ENCODE assay signal across 2 cellular contexts in the genomic region with DNA sequence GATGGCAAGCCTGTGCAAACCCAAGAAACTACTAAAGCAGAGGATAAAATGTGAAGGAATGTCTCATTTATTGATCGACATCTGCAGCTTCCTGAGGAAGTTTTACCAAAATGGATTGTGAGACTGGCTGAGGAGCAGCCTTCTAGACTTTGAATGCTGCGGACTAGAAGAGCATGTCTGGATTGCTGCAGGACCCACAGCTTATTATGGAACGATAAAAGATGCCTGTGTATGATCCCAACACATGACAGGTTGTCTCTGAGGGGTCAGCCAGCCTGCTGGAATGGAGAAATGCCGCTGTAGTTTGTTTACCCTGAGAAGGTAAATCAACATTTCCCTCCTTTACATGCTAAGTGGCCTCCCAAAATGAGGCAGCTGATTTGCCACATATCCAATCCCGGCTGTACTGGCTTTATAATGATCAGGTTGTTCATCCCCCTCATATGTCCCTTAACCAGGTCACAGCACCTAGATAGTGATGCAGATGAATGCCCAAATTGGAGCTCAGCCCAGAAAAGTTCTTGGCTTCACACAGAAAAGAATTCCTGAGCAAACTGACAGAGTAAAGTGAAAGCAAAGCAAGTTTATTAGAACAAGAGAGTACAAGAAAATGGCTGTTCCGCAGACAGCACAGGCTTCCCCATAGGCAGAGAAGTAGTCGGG.
TF ChIP-seq lines count a peak whose summit lies in the region.

No MANE protein-coding gene starts in this region.

TF ChIP-seq in H1, 55 proteins besides CTCF, POLR2A, EP300 and RAD21:
- TF ChIP-seq RXRA (IDR thresholded peaks at IDR 0.05; ENCODE audit: insufficient read depth, low read depth, low read length) (no peak), TAF1 (IDR thresholded peaks at IDR 0.05; ENCODE audit: low read depth, low read length) (no peak), NANOG (IDR thresholded peaks at IDR 0.05; ENCODE audit: insufficient read depth, low read depth, low read length, poor library complexity, severe bottlenecking) (no peak), SP4 (IDR thresholded peaks at IDR 0.05; ENCODE audit: low read length) (no peak), SIN3A (conservative IDR thresholded peaks at IDR 0.05 in 1 of 2, IDR thresholded peaks at IDR 0.05 in 1 of 2; ENCODE audit: low read depth in 1 of 2, low read length in 2 of 2) (no peak), SP2 (IDR thresholded peaks at IDR 0.05; ENCODE audit: low read length) (no peak), CHD1 (IDR thresholded peaks at IDR 0.05; ENCODE audit: low read depth, low read length) (no peak)

TF ChIP-seq in liver, 16 proteins besides CTCF, POLR2A, EP300 and RAD21:
- TF ChIP-seq RXRA (IDR thresholded peaks at IDR 0.05) (peak in 1 of 2 donors; percentile 48), YY1 (IDR thresholded peaks at IDR 0.05) (peak; percentile 93), SP1 (IDR thresholded peaks at IDR 0.05) (peak; percentile 59), HNF4A (conservative IDR thresholded peaks at IDR 0.05) (peak; percentile 15 to 32), GABPA (IDR thresholded peaks at IDR 0.05 in 1 of 2, conservative IDR thresholded peaks at IDR 0.05 in 1 of 2) (no peak), TAF1 (conservative IDR thresholded peaks at IDR 0.05) (no peak)
- TF ChIP-seq, protein P1, sequence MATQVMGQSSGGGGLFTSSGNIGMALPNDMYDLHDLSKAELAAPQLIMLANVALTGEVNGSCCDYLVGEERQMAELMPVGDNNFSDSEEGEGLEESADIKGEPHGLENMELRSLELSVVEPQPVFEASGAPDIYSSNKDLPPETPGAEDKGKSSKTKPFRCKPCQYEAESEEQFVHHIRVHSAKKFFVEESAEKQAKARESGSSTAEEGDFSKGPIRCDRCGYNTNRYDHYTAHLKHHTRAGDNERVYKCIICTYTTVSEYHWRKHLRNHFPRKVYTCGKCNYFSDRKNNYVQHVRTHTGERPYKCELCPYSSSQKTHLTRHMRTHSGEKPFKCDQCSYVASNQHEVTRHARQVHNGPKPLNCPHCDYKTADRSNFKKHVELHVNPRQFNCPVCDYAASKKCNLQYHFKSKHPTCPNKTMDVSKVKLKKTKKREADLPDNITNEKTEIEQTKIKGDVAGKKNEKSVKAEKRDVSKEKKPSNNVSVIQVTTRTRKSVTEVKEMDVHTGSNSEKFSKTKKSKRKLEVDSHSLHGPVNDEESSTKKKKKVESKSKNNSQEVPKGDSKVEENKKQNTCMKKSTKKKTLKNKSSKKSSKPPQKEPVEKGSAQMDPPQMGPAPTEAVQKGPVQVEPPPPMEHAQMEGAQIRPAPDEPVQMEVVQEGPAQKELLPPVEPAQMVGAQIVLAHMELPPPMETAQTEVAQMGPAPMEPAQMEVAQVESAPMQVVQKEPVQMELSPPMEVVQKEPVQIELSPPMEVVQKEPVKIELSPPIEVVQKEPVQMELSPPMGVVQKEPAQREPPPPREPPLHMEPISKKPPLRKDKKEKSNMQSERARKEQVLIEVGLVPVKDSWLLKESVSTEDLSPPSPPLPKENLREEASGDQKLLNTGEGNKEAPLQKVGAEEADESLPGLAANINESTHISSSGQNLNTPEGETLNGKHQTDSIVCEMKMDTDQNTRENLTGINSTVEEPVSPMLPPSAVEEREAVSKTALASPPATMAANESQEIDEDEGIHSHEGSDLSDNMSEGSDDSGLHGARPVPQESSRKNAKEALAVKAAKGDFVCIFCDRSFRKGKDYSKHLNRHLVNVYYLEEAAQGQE (IDR thresholded peaks at IDR 0.05) = no peak
- TF ChIP-seq, protein P2, sequence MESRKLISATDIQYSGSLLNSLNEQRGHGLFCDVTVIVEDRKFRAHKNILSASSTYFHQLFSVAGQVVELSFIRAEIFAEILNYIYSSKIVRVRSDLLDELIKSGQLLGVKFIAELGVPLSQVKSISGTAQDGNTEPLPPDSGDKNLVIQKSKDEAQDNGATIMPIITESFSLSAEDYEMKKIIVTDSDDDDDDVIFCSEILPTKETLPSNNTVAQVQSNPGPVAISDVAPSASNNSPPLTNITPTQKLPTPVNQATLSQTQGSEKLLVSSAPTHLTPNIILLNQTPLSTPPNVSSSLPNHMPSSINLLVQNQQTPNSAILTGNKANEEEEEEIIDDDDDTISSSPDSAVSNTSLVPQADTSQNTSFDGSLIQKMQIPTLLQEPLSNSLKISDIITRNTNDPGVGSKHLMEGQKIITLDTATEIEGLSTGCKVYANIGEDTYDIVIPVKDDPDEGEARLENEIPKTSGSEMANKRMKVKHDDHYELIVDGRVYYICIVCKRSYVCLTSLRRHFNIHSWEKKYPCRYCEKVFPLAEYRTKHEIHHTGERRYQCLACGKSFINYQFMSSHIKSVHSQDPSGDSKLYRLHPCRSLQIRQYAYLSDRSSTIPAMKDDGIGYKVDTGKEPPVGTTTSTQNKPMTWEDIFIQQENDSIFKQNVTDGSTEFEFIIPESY (IDR thresholded peaks at IDR 0.05) = no peak
TF ChIP-seq in liver: peak in this region for 4.
